ENCODE assay signal across 23 cellular contexts in the genomic region with DNA sequence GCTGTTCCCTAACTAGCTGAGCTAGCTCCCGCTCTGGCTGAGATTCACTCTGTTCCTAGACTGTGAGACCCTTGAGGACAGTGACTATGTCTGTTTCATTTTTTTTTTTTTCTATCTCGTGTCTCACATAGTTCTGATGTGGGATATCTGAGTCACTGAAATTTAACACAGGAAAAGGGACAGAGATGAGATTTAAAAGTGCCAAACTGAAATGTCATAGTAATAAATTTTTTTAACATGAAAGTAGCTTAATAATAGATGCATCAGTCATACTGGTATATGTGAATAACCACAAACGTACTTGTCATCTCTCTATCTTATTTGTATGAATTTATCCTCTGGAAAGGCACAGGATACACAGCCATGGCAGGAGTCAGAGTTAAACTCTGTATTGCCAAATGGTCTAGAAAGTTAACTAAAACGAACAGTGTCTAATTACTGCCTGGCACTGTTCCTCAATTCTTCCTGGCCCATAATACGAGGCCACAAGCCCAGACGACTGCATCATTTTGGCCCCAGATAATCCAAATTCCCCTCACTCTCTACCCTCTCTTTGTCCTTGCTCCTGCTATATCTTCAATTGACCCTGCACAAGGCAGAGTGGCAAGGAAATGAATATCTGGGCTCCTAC.
DNase-seq lines count a peak whose midpoint lies in the region; ATAC-seq and TF ChIP-seq lines count a peak whose summit lies in the region.
"Had no signal": no experiment of that assay in that cellular context is flagged by ENCODE, and none has a peak within 500 bp of the region (broad histone marks: within the 10 kb centered on the region; RNA-seq: fewer than 3 reads in every experiment).

No MANE protein-coding gene starts in this region.

- no peak for TF ChIP-seq EP300 in ovary (IDR thresholded peaks at IDR 0.05)

- no peak for TF ChIP-seq POLR2A in ovary (IDR thresholded peaks at IDR 0.05)

- no peaks in the 10 kb centered on the region for H3K36me3 ChIP-seq in ovary
- H3K36me3 ChIP-seq: vagina had no signal

- WGBS in ovary, 3 donors, result 63 to 76% (median 75%) methylated on average over 6 of the region's 6 CpGs

- H3K27me3 ChIP-seq in ovary, result no peaks in the 10 kb centered on the region
- H3K27me3 ChIP-seq: hepatocyte, vagina had no signal

- H3K36me3 Mint-ChIP-seq in WTC11 (0 out of 2 replicates have a peak, but pooled peaks cover 4% of the 10 kb centered on the region), mesothelial cell of epicardium (no peaks in the 10 kb centered on the region)
- H3K36me3 Mint-ChIP-seq in effector memory CD8-positive, alpha-beta T cell (ENCODE audit: insufficient read depth), result no peaks in the 10 kb centered on the region
- H3K36me3 Mint-ChIP-seq: CD4-positive, CD25-positive, alpha-beta regulatory T cell; natural killer cell treated with Interleukin-12 subunit alpha and Interleukin-12 subunit beta and Interleukin-15 and Interleukin-18, amount 100 ng/mL, for 72 hours; T-cell had no signal

- H3K9me3 Mint-ChIP-seq in WTC11, result no peaks in the 10 kb centered on the region
- H3K9me3 Mint-ChIP-seq in mesothelial cell of epicardium, result no peaks in the 10 kb centered on the region
- H3K9me3 Mint-ChIP-seq in effector memory CD8-positive, alpha-beta T cell, result no peaks in the 10 kb centered on the region
- H3K9me3 Mint-ChIP-seq: activated naive CD4-positive, alpha-beta T cell treated with anti-CD3 and anti-CD28 coated beads for 36 hours; endodermal cell; natural killer cell treated with Interleukin-12 subunit alpha and Interleukin-12 subunit beta and Interleukin-15 and Interleukin-18, amount 100 ng/mL, for 72 hours; T-cell had no signal

- intact Hi-C loops in ovary (cut with DNase I), result no loop called here

- no peaks in the 10 kb centered on the region for H3K9me3 ChIP-seq in ovary
- H3K9me3 ChIP-seq: vagina had no signal

- CTCF ChIA-PET in WTC11 (lab: Charles Lee), result no interaction called here

- no peaks in the 10 kb centered on the region for H3K4me1 ChIP-seq in ovary (ENCODE audit: insufficient read depth)
- H3K4me1 ChIP-seq: vagina had no signal

- H3K4me3 ChIP-seq in AG09309 (ENCODE audit: control insufficient read depth, low read depth, low read length), result no peak overlapping the region
- H3K4me3 ChIP-seq in ovary, result no peak overlapping the region
- H3K4me3 ChIP-seq: hepatocyte, K562, vagina had no signal

- peak; percentile 14 for DNase-seq in AG09309 (ENCODE audit: low read depth)
- peak; percentile 46 for DNase-seq in HT1080 (ENCODE audit: low read depth)
- DNase-seq in WTC11 (ENCODE audit: low spot score), result no peak
- no peak for DNase-seq in mesothelial cell of epicardium (ENCODE audit: low spot score in 2 of 2, unreplicated experiment in 2 of 2)
- DNase-seq in ovary, result no peak
- DNase-seq in effector memory CD8-positive, alpha-beta T cell, result no peak
- DNase-seq in mesenteric fat pad (ENCODE audit: low spot score), result no peak
- DNase-seq: activated naive CD4-positive, alpha-beta T cell treated with anti-CD3 and anti-CD28 coated beads for 36 hours; anterior cingulate cortex; CD4-positive, CD25-positive, alpha-beta regulatory T cell; DMS153; endodermal cell; NCI-H2029; NCI-H524 treated with DMSO at 0.1 percent for 48 hours; SHP77; stimulated activated CD4-positive, alpha-beta T cell treated with anti-CD3 and anti-CD28 coated beads, Interleukin-12 subunit alpha, Interleukin-12 subunit beta, amount 100 ng/mL, for 4 hours; stimulated activated CD8-positive, alpha-beta memory T cell treated with anti-CD3 and anti-CD28 coated beads, Interleukin-4, amount 100 ng/mL, for 48 hours; T-cell had no signal

- H3K4me3 Mint-ChIP-seq in WTC11, result no peak overlapping the region
- H3K4me3 Mint-ChIP-seq in mesothelial cell of epicardium, result no peak overlapping the region
- no peak overlapping the region for H3K4me3 Mint-ChIP-seq in effector memory CD8-positive, alpha-beta T cell
- H3K4me3 Mint-ChIP-seq: activated naive CD4-positive, alpha-beta T cell treated with anti-CD3 and anti-CD28 coated beads for 36 hours; CD4-positive, CD25-positive, alpha-beta regulatory T cell; endodermal cell; natural killer cell treated with Interleukin-12 subunit alpha and Interleukin-12 subunit beta and Interleukin-15 and Interleukin-18, amount 100 ng/mL, for 72 hours; T-cell had no signal

- no peaks in the 10 kb centered on the region for H3K27me3 Mint-ChIP-seq in WTC11 (ENCODE audit: low read depth)
- H3K27me3 Mint-ChIP-seq in mesothelial cell of epicardium (ENCODE audit: low read depth), result no peaks in the 10 kb centered on the region
- peaks cover 0 to 7% of the 10 kb centered on the region in 2 donors for H3K27me3 Mint-ChIP-seq in effector memory CD8-positive, alpha-beta T cell

- H3K27ac ChIP-seq in ovary, result no peak overlapping the region
- H3K27ac ChIP-seq: hepatocyte, vagina had no signal

- H3K27ac Mint-ChIP-seq in WTC11, result no peak overlapping the region
- peak overlapping the region; percentile 20 for H3K27ac Mint-ChIP-seq in mesothelial cell of epicardium
- no peak overlapping the region for H3K27ac Mint-ChIP-seq in effector memory CD8-positive, alpha-beta T cell
- H3K27ac Mint-ChIP-seq: activated naive CD4-positive, alpha-beta T cell treated with anti-CD3 and anti-CD28 coated beads for 36 hours; CD4-positive, CD25-positive, alpha-beta regulatory T cell; endodermal cell; natural killer cell treated with Interleukin-12 subunit alpha and Interleukin-12 subunit beta and Interleukin-15 and Interleukin-18, amount 100 ng/mL, for 72 hours; T-cell had no signal

- peaks cover 16% of the 10 kb centered on the region for H3K4me1 Mint-ChIP-seq in WTC11
- peaks cover 22% of the 10 kb centered on the region for H3K4me1 Mint-ChIP-seq in mesothelial cell of epicardium
- no peaks in the 10 kb centered on the region for H3K4me1 Mint-ChIP-seq in effector memory CD8-positive, alpha-beta T cell (ENCODE audit: low read depth in 2 of 2)
- H3K4me1 Mint-ChIP-seq: CD4-positive, CD25-positive, alpha-beta regulatory T cell; T-cell had no signal

- POLR2A ChIA-PET in WTC11 (lab: Charles Lee), result interaction anchor here (0.7 kb wide), 1 partner anchor 430 kb away, joined by 3 read pairs; no protein-coding TSS in a partner anchor

- ATAC-seq in WTC11 (peak; percentile 47; the same call in 1 of the 2 replicates), GM21528 (IDR thresholded peaks at IDR 0.05; ENCODE audit: low FRiP score, unreplicated experiment) (no peak)
- no peak for ATAC-seq in effector memory CD8-positive, alpha-beta T cell (replicated peaks)
- ATAC-seq: K562, T-cell had no signal

- no peak for TF ChIP-seq CTCF in AG09309 (IDR thresholded peaks at IDR 0.05; ENCODE audit: control insufficient read depth, insufficient read depth, low read depth, low read length, missing control alignments)
- no peak for TF ChIP-seq CTCF in WTC11 (IDR thresholded peaks at IDR 0.05)
- no peak for TF ChIP-seq CTCF in mesothelial cell of epicardium (IDR thresholded peaks at IDR 0.05; ENCODE audit: unreplicated experiment)
- TF ChIP-seq CTCF in ovary (IDR thresholded peaks at IDR 0.05), result no peak

TF ChIP-seq in WTC11, 78 proteins besides CTCF, POLR2A, EP300 and RAD21 (continues in another document):
- no peak for TF ChIP-seq E2F4 (CRISPR knock-in tag; IDR thresholded peaks at IDR 0.05; ENCODE audit: borderline replicate concordance, low read depth)
- TF ChIP-seq, protein P1, sequence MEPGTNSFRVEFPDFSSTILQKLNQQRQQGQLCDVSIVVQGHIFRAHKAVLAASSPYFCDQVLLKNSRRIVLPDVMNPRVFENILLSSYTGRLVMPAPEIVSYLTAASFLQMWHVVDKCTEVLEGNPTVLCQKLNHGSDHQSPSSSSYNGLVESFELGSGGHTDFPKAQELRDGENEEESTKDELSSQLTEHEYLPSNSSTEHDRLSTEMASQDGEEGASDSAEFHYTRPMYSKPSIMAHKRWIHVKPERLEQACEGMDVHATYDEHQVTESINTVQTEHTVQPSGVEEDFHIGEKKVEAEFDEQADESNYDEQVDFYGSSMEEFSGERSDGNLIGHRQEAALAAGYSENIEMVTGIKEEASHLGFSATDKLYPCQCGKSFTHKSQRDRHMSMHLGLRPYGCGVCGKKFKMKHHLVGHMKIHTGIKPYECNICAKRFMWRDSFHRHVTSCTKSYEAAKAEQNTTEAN (CRISPR knock-in tag; IDR thresholded peaks at IDR 0.05), result no peak
- TF ChIP-seq, protein P2, sequence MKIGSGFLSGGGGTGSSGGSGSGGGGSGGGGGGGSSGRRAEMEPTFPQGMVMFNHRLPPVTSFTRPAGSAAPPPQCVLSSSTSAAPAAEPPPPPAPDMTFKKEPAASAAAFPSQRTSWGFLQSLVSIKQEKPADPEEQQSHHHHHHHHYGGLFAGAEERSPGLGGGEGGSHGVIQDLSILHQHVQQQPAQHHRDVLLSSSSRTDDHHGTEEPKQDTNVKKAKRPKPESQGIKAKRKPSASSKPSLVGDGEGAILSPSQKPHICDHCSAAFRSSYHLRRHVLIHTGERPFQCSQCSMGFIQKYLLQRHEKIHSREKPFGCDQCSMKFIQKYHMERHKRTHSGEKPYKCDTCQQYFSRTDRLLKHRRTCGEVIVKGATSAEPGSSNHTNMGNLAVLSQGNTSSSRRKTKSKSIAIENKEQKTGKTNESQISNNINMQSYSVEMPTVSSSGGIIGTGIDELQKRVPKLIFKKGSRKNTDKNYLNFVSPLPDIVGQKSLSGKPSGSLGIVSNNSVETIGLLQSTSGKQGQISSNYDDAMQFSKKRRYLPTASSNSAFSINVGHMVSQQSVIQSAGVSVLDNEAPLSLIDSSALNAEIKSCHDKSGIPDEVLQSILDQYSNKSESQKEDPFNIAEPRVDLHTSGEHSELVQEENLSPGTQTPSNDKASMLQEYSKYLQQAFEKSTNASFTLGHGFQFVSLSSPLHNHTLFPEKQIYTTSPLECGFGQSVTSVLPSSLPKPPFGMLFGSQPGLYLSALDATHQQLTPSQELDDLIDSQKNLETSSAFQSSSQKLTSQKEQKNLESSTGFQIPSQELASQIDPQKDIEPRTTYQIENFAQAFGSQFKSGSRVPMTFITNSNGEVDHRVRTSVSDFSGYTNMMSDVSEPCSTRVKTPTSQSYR (CRISPR knock-in tag; IDR thresholded peaks at IDR 0.05), result no peak
- TF ChIP-seq GTF2I (CRISPR knock-in tag; conservative IDR thresholded peaks at IDR 0.05), result no peak
- TF ChIP-seq JUN (CRISPR knock-in tag; IDR thresholded peaks at IDR 0.05), result no peak

Comparison
In these comparisons a context has a peak if more than half of its experiments do, and no peak if none do; other contexts are left out.
1. DNase-seq: peak in AG09309 (single experiment) and HT1080 (single experiment); none in WTC11 (single experiment), mesothelial cell of epicardium (0 of 2), ovary (0 of 5), effector memory CD8-positive, alpha-beta T cell (0 of 3) and mesenteric fat pad (single experiment).